ENCODE assay signal across 1 cellular context in the genomic region with DNA sequence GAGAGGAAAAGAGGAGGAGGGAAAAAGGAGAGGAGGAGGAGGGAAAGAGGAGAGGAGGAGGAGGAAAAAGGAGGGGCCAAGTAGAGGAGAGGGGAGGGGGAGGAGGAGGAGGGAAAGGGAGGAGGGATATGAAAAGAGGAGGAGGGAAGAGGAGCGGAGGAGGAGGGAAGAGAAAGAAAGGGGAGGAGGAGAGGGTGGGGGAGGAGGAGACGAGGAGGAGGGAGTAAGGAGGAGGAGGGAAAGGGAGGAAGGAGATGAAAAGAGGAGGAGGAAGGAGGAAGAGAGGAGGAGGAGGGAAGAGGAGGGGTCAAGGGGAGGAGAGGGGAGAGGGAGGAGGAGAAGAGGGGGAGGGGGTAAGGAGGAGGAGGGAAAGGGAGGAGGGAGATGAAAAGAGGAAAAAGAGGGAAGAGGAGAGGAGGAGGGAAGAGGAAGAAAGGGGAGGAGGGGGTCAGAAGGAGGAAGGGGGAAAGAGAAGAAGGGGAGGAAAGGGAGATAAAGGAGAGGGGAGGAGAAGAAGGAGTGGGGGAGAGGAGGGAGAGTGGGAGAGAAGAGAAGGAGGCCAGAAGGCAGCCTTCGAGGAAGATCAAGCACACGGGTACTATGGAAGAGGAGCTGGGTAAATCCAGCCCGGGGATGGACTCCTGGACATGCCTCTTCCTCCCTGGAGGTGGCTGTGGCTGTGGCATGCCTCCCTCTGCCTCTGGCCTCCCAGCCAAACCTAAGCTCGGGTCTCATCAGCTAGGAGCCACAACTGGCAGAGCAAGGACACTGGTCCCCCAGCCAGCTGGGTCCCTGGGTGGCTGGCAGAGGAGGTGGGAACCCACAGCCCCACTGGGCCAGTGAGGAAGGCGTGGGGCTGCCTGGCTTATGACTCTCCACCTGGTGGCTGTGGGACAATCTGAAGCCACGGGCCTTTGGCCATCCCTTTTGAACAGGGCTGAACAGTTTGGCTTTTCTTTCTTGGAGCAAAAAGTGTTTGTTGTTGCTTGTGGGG.
TF ChIP-seq lines count a peak whose summit lies in the region.

No MANE protein-coding gene starts in this region.

TF ChIP-seq in K562, 482 proteins besides CTCF, POLR2A, EP300 and RAD21:
- TF ChIP-seq, protein P1, sequence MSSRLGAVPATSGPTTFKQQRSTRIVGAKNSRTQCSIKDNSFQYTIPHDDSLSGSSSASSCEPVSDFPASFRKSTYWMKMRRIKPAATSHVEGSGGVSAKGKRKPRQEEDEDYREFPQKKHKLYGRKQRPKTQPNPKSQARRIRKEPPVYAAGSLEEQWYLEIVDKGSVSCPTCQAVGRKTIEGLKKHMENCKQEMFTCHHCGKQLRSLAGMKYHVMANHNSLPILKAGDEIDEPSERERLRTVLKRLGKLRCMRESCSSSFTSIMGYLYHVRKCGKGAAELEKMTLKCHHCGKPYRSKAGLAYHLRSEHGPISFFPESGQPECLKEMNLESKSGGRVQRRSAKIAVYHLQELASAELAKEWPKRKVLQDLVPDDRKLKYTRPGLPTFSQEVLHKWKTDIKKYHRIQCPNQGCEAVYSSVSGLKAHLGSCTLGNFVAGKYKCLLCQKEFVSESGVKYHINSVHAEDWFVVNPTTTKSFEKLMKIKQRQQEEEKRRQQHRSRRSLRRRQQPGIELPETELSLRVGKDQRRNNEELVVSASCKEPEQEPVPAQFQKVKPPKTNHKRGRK (tag; IDR thresholded peaks at IDR 0.05): peak; percentile 77
- TF ChIP-seq, protein P2, sequence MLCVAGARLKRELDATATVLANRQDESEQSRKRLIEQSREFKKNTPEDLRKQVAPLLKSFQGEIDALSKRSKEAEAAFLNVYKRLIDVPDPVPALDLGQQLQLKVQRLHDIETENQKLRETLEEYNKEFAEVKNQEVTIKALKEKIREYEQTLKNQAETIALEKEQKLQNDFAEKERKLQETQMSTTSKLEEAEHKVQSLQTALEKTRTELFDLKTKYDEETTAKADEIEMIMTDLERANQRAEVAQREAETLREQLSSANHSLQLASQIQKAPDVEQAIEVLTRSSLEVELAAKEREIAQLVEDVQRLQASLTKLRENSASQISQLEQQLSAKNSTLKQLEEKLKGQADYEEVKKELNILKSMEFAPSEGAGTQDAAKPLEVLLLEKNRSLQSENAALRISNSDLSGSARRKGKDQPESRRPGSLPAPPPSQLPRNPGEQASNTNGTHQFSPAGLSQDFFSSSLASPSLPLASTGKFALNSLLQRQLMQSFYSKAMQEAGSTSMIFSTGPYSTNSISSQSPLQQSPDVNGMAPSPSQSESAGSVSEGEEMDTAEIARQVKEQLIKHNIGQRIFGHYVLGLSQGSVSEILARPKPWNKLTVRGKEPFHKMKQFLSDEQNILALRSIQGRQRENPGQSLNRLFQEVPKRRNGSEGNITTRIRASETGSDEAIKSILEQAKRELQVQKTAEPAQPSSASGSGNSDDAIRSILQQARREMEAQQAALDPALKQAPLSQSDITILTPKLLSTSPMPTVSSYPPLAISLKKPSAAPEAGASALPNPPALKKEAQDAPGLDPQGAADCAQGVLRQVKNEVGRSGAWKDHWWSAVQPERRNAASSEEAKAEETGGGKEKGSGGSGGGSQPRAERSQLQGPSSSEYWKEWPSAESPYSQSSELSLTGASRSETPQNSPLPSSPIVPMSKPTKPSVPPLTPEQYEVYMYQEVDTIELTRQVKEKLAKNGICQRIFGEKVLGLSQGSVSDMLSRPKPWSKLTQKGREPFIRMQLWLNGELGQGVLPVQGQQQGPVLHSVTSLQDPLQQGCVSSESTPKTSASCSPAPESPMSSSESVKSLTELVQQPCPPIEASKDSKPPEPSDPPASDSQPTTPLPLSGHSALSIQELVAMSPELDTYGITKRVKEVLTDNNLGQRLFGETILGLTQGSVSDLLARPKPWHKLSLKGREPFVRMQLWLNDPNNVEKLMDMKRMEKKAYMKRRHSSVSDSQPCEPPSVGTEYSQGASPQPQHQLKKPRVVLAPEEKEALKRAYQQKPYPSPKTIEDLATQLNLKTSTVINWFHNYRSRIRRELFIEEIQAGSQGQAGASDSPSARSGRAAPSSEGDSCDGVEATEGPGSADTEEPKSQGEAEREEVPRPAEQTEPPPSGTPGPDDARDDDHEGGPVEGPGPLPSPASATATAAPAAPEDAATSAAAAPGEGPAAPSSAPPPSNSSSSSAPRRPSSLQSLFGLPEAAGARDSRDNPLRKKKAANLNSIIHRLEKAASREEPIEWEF (CRISPR knock-in tag; IDR thresholded peaks at IDR 0.05): no peak
- TF ChIP-seq ZNF263 (CRISPR knock-in tag; IDR thresholded peaks at IDR 0.05; ENCODE audit: borderline replicate concordance): peak; percentile 99
- TF ChIP-seq, protein P3, sequence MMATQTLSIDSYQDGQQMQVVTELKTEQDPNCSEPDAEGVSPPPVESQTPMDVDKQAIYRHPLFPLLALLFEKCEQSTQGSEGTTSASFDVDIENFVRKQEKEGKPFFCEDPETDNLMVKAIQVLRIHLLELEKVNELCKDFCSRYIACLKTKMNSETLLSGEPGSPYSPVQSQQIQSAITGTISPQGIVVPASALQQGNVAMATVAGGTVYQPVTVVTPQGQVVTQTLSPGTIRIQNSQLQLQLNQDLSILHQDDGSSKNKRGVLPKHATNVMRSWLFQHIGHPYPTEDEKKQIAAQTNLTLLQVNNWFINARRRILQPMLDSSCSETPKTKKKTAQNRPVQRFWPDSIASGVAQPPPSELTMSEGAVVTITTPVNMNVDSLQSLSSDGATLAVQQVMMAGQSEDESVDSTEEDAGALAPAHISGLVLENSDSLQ (IDR thresholded peaks at IDR 0.05): peak; percentile 55; the same call in 1 of the 2 replicates
- TF ChIP-seq EGR1 (conservative IDR thresholded peaks at IDR 0.05): peak; percentile 39
- 0 out of 2 replicates have a peak, but pooled peaks have one; percentile 12 for TF ChIP-seq MTA2 (IDR thresholded peaks at IDR 0.05; ENCODE audit: low read depth)
- no peak for TF ChIP-seq SNRNP70 (optimal IDR thresholded peaks at IDR 0.05; ENCODE audit: low read depth, low read length)
- TF ChIP-seq HDAC1 (IDR thresholded peaks at IDR 0.05): 0 out of 4 replicates have a peak, but pooled peaks of 1 of the 2 experiments have one; percentile 29
- TF ChIP-seq, protein P4, sequence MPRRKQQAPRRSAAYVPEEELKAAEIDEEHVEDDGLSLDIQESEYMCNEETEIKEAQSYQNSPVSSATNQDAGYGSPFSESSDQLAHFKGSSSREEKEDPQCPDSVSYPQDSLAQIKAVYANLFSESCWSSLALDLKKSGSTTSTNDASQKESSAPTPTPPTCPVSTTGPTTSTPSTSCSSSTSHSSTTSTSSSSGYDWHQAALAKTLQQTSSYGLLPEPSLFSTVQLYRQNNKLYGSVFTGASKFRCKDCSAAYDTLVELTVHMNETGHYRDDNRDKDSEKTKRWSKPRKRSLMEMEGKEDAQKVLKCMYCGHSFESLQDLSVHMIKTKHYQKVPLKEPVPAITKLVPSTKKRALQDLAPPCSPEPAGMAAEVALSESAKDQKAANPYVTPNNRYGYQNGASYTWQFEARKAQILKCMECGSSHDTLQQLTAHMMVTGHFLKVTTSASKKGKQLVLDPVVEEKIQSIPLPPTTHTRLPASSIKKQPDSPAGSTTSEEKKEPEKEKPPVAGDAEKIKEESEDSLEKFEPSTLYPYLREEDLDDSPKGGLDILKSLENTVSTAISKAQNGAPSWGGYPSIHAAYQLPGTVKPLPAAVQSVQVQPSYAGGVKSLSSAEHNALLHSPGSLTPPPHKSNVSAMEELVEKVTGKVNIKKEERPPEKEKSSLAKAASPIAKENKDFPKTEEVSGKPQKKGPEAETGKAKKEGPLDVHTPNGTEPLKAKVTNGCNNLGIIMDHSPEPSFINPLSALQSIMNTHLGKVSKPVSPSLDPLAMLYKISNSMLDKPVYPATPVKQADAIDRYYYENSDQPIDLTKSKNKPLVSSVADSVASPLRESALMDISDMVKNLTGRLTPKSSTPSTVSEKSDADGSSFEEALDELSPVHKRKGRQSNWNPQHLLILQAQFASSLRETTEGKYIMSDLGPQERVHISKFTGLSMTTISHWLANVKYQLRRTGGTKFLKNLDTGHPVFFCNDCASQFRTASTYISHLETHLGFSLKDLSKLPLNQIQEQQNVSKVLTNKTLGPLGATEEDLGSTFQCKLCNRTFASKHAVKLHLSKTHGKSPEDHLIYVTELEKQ (CRISPR knock-in tag; IDR thresholded peaks at IDR 0.05): no peak
- TF ChIP-seq GATAD2A (IDR thresholded peaks at IDR 0.05): peak; percentile 75; the same call in 1 of the 2 replicates
